26 cellular contexts compared by ENCODE assay signal in the genomic region with DNA sequence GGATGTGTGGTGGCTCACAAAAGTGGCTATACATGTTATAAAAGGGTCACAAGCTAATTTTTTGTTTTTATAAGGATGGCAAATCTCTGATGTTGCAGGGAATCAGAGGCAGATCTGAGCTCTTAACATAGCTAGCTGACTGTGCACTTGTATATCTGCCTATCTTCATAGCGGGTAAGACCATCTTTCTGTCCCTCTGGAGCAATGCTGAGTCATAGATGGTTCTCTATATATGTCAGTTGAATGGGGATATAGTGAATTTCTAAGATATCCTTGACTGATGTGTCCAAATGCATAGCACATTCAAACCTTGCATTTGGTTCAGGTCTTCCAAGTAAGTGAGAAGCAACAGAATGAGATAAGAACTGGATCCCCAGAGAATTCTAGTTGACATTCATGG.
DNase-seq lines count a peak whose midpoint lies in the region; ATAC-seq, FAIRE-seq and TF ChIP-seq lines count a peak whose summit lies in the region.
"Had no signal": no experiment of that assay in that cellular context is flagged by ENCODE, and none has a peak within 500 bp of the region (broad histone marks: within the 10 kb centered on the region; RNA-seq: fewer than 3 reads in every experiment).

No MANE protein-coding gene starts in this region.

- H3K4me1 Mint-ChIP-seq in neural crest cell, result peaks cover 29% of the 10 kb centered on the region
- H3K4me1 Mint-ChIP-seq: CD14-positive monocyte; CD8-positive, alpha-beta memory T cell had no signal

- H3K27ac Mint-ChIP-seq in neural crest cell (ENCODE audit: unreplicated experiment), result peak overlapping the region; percentile 23
- H3K27ac Mint-ChIP-seq: B cell; CD4-positive, alpha-beta memory T cell; CD4-positive, CD25-positive, alpha-beta regulatory T cell; CD8-positive, alpha-beta memory T cell had no signal

- BruUV-seq in HepG2 (replicated peaks; lab: Mats Ljungman, UMichigan), result no TSS peak
- no TSS peak for BruUV-seq in K562 (replicated peaks; lab: Mats Ljungman, UMichigan)

- H3K27ac ChIP-seq in HepG2 (ENCODE audit: extremely low read length, insufficient read depth, low read length) (no peak overlapping the region), right lobe of liver (no peak overlapping the region), K562 (ENCODE audit: extremely low read depth, low read depth, low read length) (no peak overlapping the region)
- H3K27ac ChIP-seq: 22Rv1, A549, BLaER1 had no signal

- H3K9ac ChIP-seq in HepG2 (ENCODE audit: insufficient read depth, low read depth, low read length) (no peak overlapping the region), K562 (ENCODE audit: insufficient read depth in 1 of 2, low read depth in 2 of 2, low read length in 2 of 2) (no peak overlapping the region)
- H3K9ac ChIP-seq: BLaER1 had no signal

- intact Hi-C loops in HepG2 (cut with micrococcal nuclease; ENCODE audit: unreplicated experiment) (no loop called here), right lobe of liver (cut with DNase I) (no loop called here), K562 (cut with micrococcal nuclease) (no loop called here)

- H3K27me3 Mint-ChIP-seq in neural crest cell (ENCODE audit: low read depth), result no peaks in the 10 kb centered on the region
- H3K27me3 Mint-ChIP-seq: B cell; CD4-positive, CD25-positive, alpha-beta regulatory T cell had no signal

- in situ Hi-C loops in HepG2 (cut with HindIII; ENCODE audit: extremely low pct_ligation_motif_present, low pct_unique_long_range_greater_than_20kb) (no loop called here), K562 (cut with MboI) (no loop called here), G401 (cut with HindIII; ENCODE audit: low sequenced_read_pairs) (no loop called here)

- H3K9me1 ChIP-seq in K562 (ENCODE audit: control insufficient read depth, insufficient read depth, low read length), result no peaks in the 10 kb centered on the region

- CTCF ChIA-PET in HepG2 (lab: Yijun Ruan, JAX; ENCODE audit: low intra/inter-chr PET ratio, low total read pairs), result no interaction called here
- CTCF ChIA-PET in K562 (lab: Yijun Ruan, JAX; ENCODE audit: low intra/inter-chr PET ratio), result no interaction called here

- DNase-seq in DMS53 (lab: John Stamatoyannopoulos, UW) (peak; percentile 31), DMS53 treated with DMSO at 0.1 percent for 48 hours (lab: John Stamatoyannopoulos, UW; ENCODE audit: unreplicated experiment) (no peak), HepG2 (ENCODE audit: low spot score) (no peak), right lobe of liver (no peak), K562 (ENCODE audit: extremely low read depth in 1 of 4, low spot score in 3 of 4) (no peak), neural crest cell (ENCODE audit: low read depth, low spot score) (no peak), BE2C (no peak), G401 (ENCODE audit: low spot score) (no peak)
- DNase-seq: AML-193; C1 segment of cervical spinal cord; CD4-positive, alpha-beta memory T cell; CD4-positive, CD25-positive, alpha-beta regulatory T cell; CD8-positive, alpha-beta memory T cell; DMS 273 treated with DMSO at 0.1 percent for 48 hours; DMS79; DND-41; EL; GF-D8 had no signal

- H3K9me3 ChIP-seq in HepG2 (ENCODE audit: low read length), result peaks cover 6% of the 10 kb centered on the region
- H3K9me3 ChIP-seq in right lobe of liver, result no peaks in the 10 kb centered on the region
- no peaks in the 10 kb centered on the region for H3K9me3 ChIP-seq in K562 (replicated peaks; ENCODE audit: control insufficient read depth, insufficient read depth, low read depth, low read length)
- no peaks in the 10 kb centered on the region for H3K9me3 ChIP-seq in BE2C
- H3K9me3 ChIP-seq: A549 had no signal

- peaks cover 8% of the 10 kb centered on the region for H3K9me3 Mint-ChIP-seq in neural crest cell

- peak overlapping the region; percentile 9 for H2AFZ ChIP-seq in HepG2 (ENCODE audit: low read length)
- H2AFZ ChIP-seq in K562 (ENCODE audit: low read depth, low read length), result no peak overlapping the region

- no peak for TF ChIP-seq CTCF in HepG2 (CRISPR knock-in tag; IDR thresholded peaks at IDR 0.05)
- no peak for TF ChIP-seq CTCF in right lobe of liver (IDR thresholded peaks at IDR 0.05)
- TF ChIP-seq CTCF in K562 (IDR thresholded peaks at IDR 0.05 in 2 of 3, conservative IDR thresholded peaks at IDR 0.05 in 1 of 3; ENCODE audit: insufficient read depth in 2 of 3, low read depth in 1 of 3, low read length in 3 of 3), result no peak
- TF ChIP-seq CTCF in neural crest cell (conservative IDR thresholded peaks at IDR 0.05), result no peak
- TF ChIP-seq CTCF in BE2C (IDR thresholded peaks at IDR 0.05; ENCODE audit: low read depth, low read length), result no peak

- no peaks in the 10 kb centered on the region for H4K20me1 ChIP-seq in HepG2 (ENCODE audit: insufficient read depth, low read length)
- no peaks in the 10 kb centered on the region for H4K20me1 ChIP-seq in K562 (replicated peaks; ENCODE audit: control insufficient read depth, insufficient read depth, low read length)
- H4K20me1 ChIP-seq: BLaER1 had no signal

- H3K4me3 Mint-ChIP-seq in neural crest cell, result no peak overlapping the region
- H3K4me3 Mint-ChIP-seq: B cell; CD14-positive monocyte; CD4-positive, alpha-beta memory T cell; CD4-positive, CD25-positive, alpha-beta regulatory T cell; CD8-positive, alpha-beta memory T cell had no signal

- ATAC-seq in HepG2, result no peak
- no peak for ATAC-seq in right lobe of liver
- peak; percentile 48; the same call in 2 of the 3 replicates for ATAC-seq in K562
- ATAC-seq: A549 had no signal

- H3K4me1 ChIP-seq in HepG2 (ENCODE audit: insufficient read depth, low read length), result peaks cover 26% of the 10 kb centered on the region
- H3K4me1 ChIP-seq in right lobe of liver, result no peaks in the 10 kb centered on the region
- H3K4me1 ChIP-seq in K562 (replicated peaks in 1 of 2; ENCODE audit: control insufficient read depth in 2 of 2, insufficient read depth in 2 of 2, low read length in 2 of 2), result peaks cover 0 to 3% of the 10 kb centered on the region in 2 experiments; a peak in 1 of 5 replicates
- peaks cover 11% of the 10 kb centered on the region for H3K4me1 ChIP-seq in BE2C
- H3K4me1 ChIP-seq: A549 had no signal

- H3K36me3 ChIP-seq in HepG2 (replicated peaks in 1 of 2; ENCODE audit: control insufficient read depth in 1 of 2, insufficient read depth in 2 of 2, low read length in 2 of 2) (no peaks in the 10 kb centered on the region), right lobe of liver (no peaks in the 10 kb centered on the region), K562 (ENCODE audit: control insufficient read depth, insufficient read depth, low read length) (no peaks in the 10 kb centered on the region), BE2C (no peaks in the 10 kb centered on the region)
- H3K36me3 ChIP-seq: BLaER1 had no signal

- H3K4me3 ChIP-seq in HepG2 (replicated peaks in 1 of 3; ENCODE audit: insufficient read depth in 1 of 3, low read depth in 2 of 3, low read length in 3 of 3) (no peak overlapping the region), right lobe of liver (no peak overlapping the region), K562 (no peak overlapping the region), BE2C (ENCODE audit: low read depth, low read length) (no peak overlapping the region)
- H3K4me3 ChIP-seq: A549, BLaER1 had no signal

- POLR2A ChIA-PET in HepG2 (lab: Yijun Ruan, JAX) (no interaction called here), K562 (lab: Yijun Ruan, JAX) (interaction anchor here (1.4 kb wide), 1 partner anchor 12 kb away, joined by 4 read pairs; no protein-coding TSS in a partner anchor)

- WGBS in HepG2 (ENCODE audit: low lambda C conversion rate), result 71% methylated on average over 1 of the region's 1 CpG
- WGBS in right lobe of liver (ENCODE audit: insufficient coverage, low coverage, low lambda C conversion rate, missing lambda C conversion rate), result no CpG with 5 or more reads among the region's 1 CpG
- WGBS in K562 (ENCODE audit: insufficient coverage, low coverage, missing lambda C conversion rate), result 0% methylated on average over 1 of the region's 1 CpG

- TF ChIP-seq RAD21 in HepG2 (CRISPR knock-in tag; IDR thresholded peaks at IDR 0.05) (no peak), K562 (CRISPR knock-in tag; conservative IDR thresholded peaks at IDR 0.05 in 1 of 2, IDR thresholded peaks at IDR 0.05 in 1 of 2) (no peak)

- TF ChIP-seq POLR2A in HepG2 (IDR thresholded peaks at IDR 0.05; ENCODE audit: insufficient read depth in 1 of 2, low read depth in 2 of 2, low read length in 2 of 2) (no peak), right lobe of liver (IDR thresholded peaks at IDR 0.05) (no peak), K562 (conservative IDR thresholded peaks at IDR 0.05) (no peak)

- no peak overlapping the region for H3K4me2 ChIP-seq in HepG2 (ENCODE audit: low read depth, low read length)
- H3K4me2 ChIP-seq in K562 (ENCODE audit: insufficient read depth, low read length), result no peak overlapping the region
- H3K4me2 ChIP-seq: A549, BLaER1 had no signal

- peaks cover 11% of the 10 kb centered on the region for H3K36me3 Mint-ChIP-seq in neural crest cell (ENCODE audit: low read depth)
- H3K36me3 Mint-ChIP-seq: CD14-positive monocyte; CD4-positive, alpha-beta memory T cell; CD4-positive, CD25-positive, alpha-beta regulatory T cell had no signal

- H3K27me3 ChIP-seq in HepG2 (ENCODE audit: control insufficient read depth in 1 of 2, insufficient read depth in 2 of 2, low read length in 2 of 2) (no peaks in the 10 kb centered on the region), right lobe of liver (no peaks in the 10 kb centered on the region), K562 (ENCODE audit: control insufficient read depth in 2 of 2, insufficient read depth in 2 of 2, low read length in 2 of 2) (no peaks in the 10 kb centered on the region), BE2C (no peaks in the 10 kb centered on the region)
- H3K27me3 ChIP-seq: BLaER1 had no signal

- H3K79me2 ChIP-seq in HepG2 (ENCODE audit: insufficient read depth, low read length) (no peaks in the 10 kb centered on the region), K562 (ENCODE audit: control insufficient read depth, insufficient read depth, low read length) (no peaks in the 10 kb centered on the region)

- TF ChIP-seq EP300 in HepG2 (IDR thresholded peaks at IDR 0.05; ENCODE audit: low read depth in 2 of 2, low read length in 2 of 2) (no peak), HepG2 (CRISPR knock-in tag; IDR thresholded peaks at IDR 0.05; ENCODE audit: borderline replicate concordance) (no peak), K562 (IDR thresholded peaks at IDR 0.05; ENCODE audit: low read length) (no peak)

- no peak for FAIRE-seq in HepG2 (lab: Jason Lieb, UNC)
- no peak for FAIRE-seq in K562 (lab: Jason Lieb, UNC)
- FAIRE-seq: A549, G401.6, GM12891, GM19239 had no signal

TF ChIP-seq in HepG2, 621 proteins besides CTCF, POLR2A, EP300 and RAD21:
- TF ChIP-seq NFE2L2 (IDR thresholded peaks at IDR 0.05; ENCODE audit: low read length), result peak; percentile 14; the same call in 1 of the 2 replicates
- TF ChIP-seq POGZ (CRISPR knock-in tag; IDR thresholded peaks at IDR 0.05), result no peak

TF ChIP-seq in K562, 482 proteins besides CTCF, POLR2A, EP300 and RAD21 (continues in another document):
- TF ChIP-seq ZBTB8A (IDR thresholded peaks at IDR 0.05; ENCODE audit: partially characterized antibody) (no peak), ZNF561 (CRISPR knock-in tag; conservative IDR thresholded peaks at IDR 0.05) (no peak), NR3C1 (CRISPR knock-in tag; IDR thresholded peaks at IDR 0.05) (no peak), L3MBTL2 (IDR thresholded peaks at IDR 0.05) (no peak), MAFF (IDR thresholded peaks at IDR 0.05; ENCODE audit: low read length) (peak; percentile 63; the same call in 1 of the 2 replicates)
